12 cellular contexts compared by ENCODE assay signal in genomic region chr17:73646409-73647305, GRCh38. TPM values are rescaled to one million over a fixed set of nuclear protein-coding genes. Genes with fewer than 3 reads are reported as not detected.
DNase-seq lines count a peak whose midpoint lies in the region; ATAC-seq and TF ChIP-seq lines count a peak whose summit lies in the region.
"Had no signal": no experiment of that assay in that cellular context is flagged by ENCODE, and none has a peak within 500 bp of the region (broad histone marks: within the 10 kb centered on the region; RNA-seq: fewer than 3 reads in every experiment).

No MANE protein-coding gene starts in this region.

- H3K36me3 Mint-ChIP-seq in activated CD4-positive, alpha-beta T cell treated with anti-CD3 and anti-CD28 coated beads for 36 hours (ENCODE audit: low read depth), result no peaks in the 10 kb centered on the region
- H3K36me3 Mint-ChIP-seq in brain, result no peaks in the 10 kb centered on the region
- no peaks in the 10 kb centered on the region for H3K36me3 Mint-ChIP-seq in stimulated activated memory B cell treated with anti-CD40 and anti-IgM and Interleukin-4, amounts not matched to agents 10 μg/mL and 1 μg/mL and 100 μg/mL, for 72 hours
- H3K36me3 Mint-ChIP-seq: activated naive CD4-positive, alpha-beta T cell treated with anti-CD3 and anti-CD28 coated beads, Interleukin-2, amount 50 U/mL, for 72 hours had no signal

- H3K27me3 Mint-ChIP-seq in activated CD4-positive, alpha-beta T cell treated with anti-CD3 and anti-CD28 coated beads for 36 hours, result peaks cover 10% of the 10 kb centered on the region
- H3K27me3 Mint-ChIP-seq in brain, result peaks cover 14% of the 10 kb centered on the region
- H3K27me3 Mint-ChIP-seq in stimulated activated memory B cell treated with anti-CD40 and anti-IgM and Interleukin-4, amounts not matched to agents 10 μg/mL and 1 μg/mL and 100 μg/mL, for 72 hours, result no peaks in the 10 kb centered on the region

- H3K27ac Mint-ChIP-seq in activated CD4-positive, alpha-beta T cell treated with anti-CD3 and anti-CD28 coated beads for 36 hours, result no peak overlapping the region
- H3K27ac Mint-ChIP-seq in brain, result peak overlapping the region; percentile 60 to 96 (median 77)
- no peak overlapping the region for H3K27ac Mint-ChIP-seq in stimulated activated memory B cell treated with anti-CD40 and anti-IgM and Interleukin-4, amounts not matched to agents 10 μg/mL and 1 μg/mL and 100 μg/mL, for 72 hours
- H3K27ac Mint-ChIP-seq: activated naive CD4-positive, alpha-beta T cell treated with anti-CD3 and anti-CD28 coated beads, Interleukin-2, amount 50 U/mL, for 72 hours had no signal

- DNase-seq in activated CD4-positive, alpha-beta T cell treated with anti-CD3 and anti-CD28 coated beads for 36 hours, result peak; percentile 45
- DNase-seq in activated CD4-positive, alpha-beta T cell treated with anti-CD3 and anti-CD28 coated beads, Interleukin-2, amount 50 U/mL, for 4 hours, result no peak
- DNase-seq in NCI-H2171 (lab: John Stamatoyannopoulos, UW), result peak; percentile 15
- no peak for DNase-seq in breast epithelium (ENCODE audit: low spot score in 2 of 2)
- no peak for DNase-seq in COLO829 (ENCODE audit: low spot score)
- DNase-seq: GDM1 had no signal

- no peaks in the 10 kb centered on the region for H3K36me3 ChIP-seq in breast epithelium
- H3K36me3 ChIP-seq: right lobe of liver, suprapubic skin had no signal

- peaks cover 12% of the 10 kb centered on the region for H3K4me1 Mint-ChIP-seq in activated CD4-positive, alpha-beta T cell treated with anti-CD3 and anti-CD28 coated beads for 36 hours
- H3K4me1 Mint-ChIP-seq in brain, result peaks cover 65% of the 10 kb centered on the region
- peaks cover 28% of the 10 kb centered on the region for H3K4me1 Mint-ChIP-seq in stimulated activated memory B cell treated with anti-CD40 and anti-IgM and Interleukin-4, amounts not matched to agents 10 μg/mL and 1 μg/mL and 100 μg/mL, for 72 hours

- intact Hi-C loops in activated CD4-positive, alpha-beta T cell treated with anti-CD3 and anti-CD28 coated beads for 36 hours (cut with DNase I, micrococcal nuclease), result loop anchor here (5.0 to 10.0 kb wide), 4 partner anchors 61 to 531 kb away; no protein-coding TSS in a partner anchor
- intact Hi-C loops in breast epithelium (cut with DNase I; ENCODE audit: low total_unique reads), result no loop called here

- no peak overlapping the region for H3K27ac ChIP-seq in breast epithelium
- H3K27ac ChIP-seq: right lobe of liver, suprapubic skin had no signal

- H3K4me3 Mint-ChIP-seq in activated CD4-positive, alpha-beta T cell treated with anti-CD3 and anti-CD28 coated beads for 36 hours, result no peak overlapping the region
- H3K4me3 Mint-ChIP-seq in brain, result peak overlapping the region; percentile 68 to 89 (median 79)
- H3K4me3 Mint-ChIP-seq in stimulated activated memory B cell treated with anti-CD40 and anti-IgM and Interleukin-4, amounts not matched to agents 10 μg/mL and 1 μg/mL and 100 μg/mL, for 72 hours, result peak overlapping the region; percentile 41

- no peak for ATAC-seq in activated CD4-positive, alpha-beta T cell treated with anti-CD3 and anti-CD28 coated beads for 36 hours
- ATAC-seq in stimulated activated memory B cell treated with anti-CD40 and anti-IgM and Interleukin-4, amounts not matched to agents 10 μg/mL and 1 μg/mL and 100 μg/mL, for 72 hours, result no peak
- ATAC-seq in GM18520 (IDR thresholded peaks at IDR 0.05; ENCODE audit: unreplicated experiment), result no peak
- ATAC-seq: activated naive CD4-positive, alpha-beta T cell treated with anti-CD3 and anti-CD28 coated beads, Interleukin-2, amount 50 U/mL, for 72 hours; right lobe of liver had no signal

- POLR2A ChIA-PET in activated CD4-positive, alpha-beta T cell treated with anti-CD3 and anti-CD28 coated beads for 36 hours (lab: Charles Lee), result interaction anchor here (0.7 kb wide), 1 partner anchor 566 kb away, joined by 3 read pairs; no protein-coding TSS in a partner anchor

- CTCF ChIA-PET in activated CD4-positive, alpha-beta T cell treated with anti-CD3 and anti-CD28 coated beads for 36 hours (lab: Charles Lee), result interaction anchor here (0.6 to 2.0 kb wide), 6 partner anchors 64 to 406 kb away, joined by 3 to 6 read pairs (median 4); no protein-coding TSS in a partner anchor

- TF ChIP-seq POLR2A in breast epithelium (IDR thresholded peaks at IDR 0.05), result no peak

- H3K9me3 Mint-ChIP-seq in activated CD4-positive, alpha-beta T cell treated with anti-CD3 and anti-CD28 coated beads for 36 hours (ENCODE audit: low read depth), result no peaks in the 10 kb centered on the region
- H3K9me3 Mint-ChIP-seq in brain, result peaks cover 0 to 9% (median 0%) of the 10 kb centered on the region in 5 experiments
- H3K9me3 Mint-ChIP-seq in stimulated activated memory B cell treated with anti-CD40 and anti-IgM and Interleukin-4, amounts not matched to agents 10 μg/mL and 1 μg/mL and 100 μg/mL, for 72 hours, result no peaks in the 10 kb centered on the region
- H3K9me3 Mint-ChIP-seq: activated naive CD4-positive, alpha-beta T cell treated with anti-CD3 and anti-CD28 coated beads, Interleukin-2, amount 50 U/mL, for 72 hours had no signal

- H3K9me3 ChIP-seq in breast epithelium, result no peaks in the 10 kb centered on the region
- H3K9me3 ChIP-seq: right lobe of liver, suprapubic skin had no signal

- no peak overlapping the region for H3K4me3 ChIP-seq in breast epithelium
- H3K4me3 ChIP-seq: right lobe of liver, suprapubic skin had no signal

- peaks cover 5 to 12% of the 10 kb centered on the region in 2 donors for H3K4me1 ChIP-seq in breast epithelium

- H3K27me3 ChIP-seq in breast epithelium, result peaks cover 0 to 39% of the 10 kb centered on the region in 2 donors

- peak; percentile 48 to 61 for TF ChIP-seq CTCF in brain (conservative IDR thresholded peaks at IDR 0.05)
- TF ChIP-seq CTCF in breast epithelium (IDR thresholded peaks at IDR 0.05), result peak in 1 of 3 donors; percentile 12

RNA-seq across cellular contexts. Expression of gene SDK2, which starts 2.4 kb away (rescaled TPM):
- total RNA-seq in activated CD4-positive, alpha-beta T cell treated with anti-CD3 and anti-CD28 coated beads for 36 hours, result under 1 TPM; 0.23 to 0.27 TPM
- 11.0 TPM for polyA plus RNA-seq in brain (ENCODE audit: insufficient read depth, low read depth, low replicate concordance)
- total RNA-seq in breast epithelium, result 1 to 10 TPM in 2 of 3 donors, under 1 TPM in 1; 0.16 to 2.9 (median 2.6) TPM

Comparison
In these comparisons a context has a peak if more than half of its experiments do, and no peak if none do; other contexts are left out.
1. DNase-seq: peak in activated CD4-positive, alpha-beta T cell treated with anti-CD3 and anti-CD28 coated beads for 36 hours (single experiment) and NCI-H2171 (single experiment); none in activated CD4-positive, alpha-beta T cell treated with anti-CD3 and anti-CD28 coated beads, Interleukin-2, amount 50 U/mL, for 4 hours (0 of 2), breast epithelium (0 of 2) and COLO829 (single experiment).
2. H3K27ac Mint-ChIP-seq: peak in brain (5 of 5); none in activated CD4-positive, alpha-beta T cell treated with anti-CD3 and anti-CD28 coated beads for 36 hours (single experiment) and stimulated activated memory B cell treated with anti-CD40 and anti-IgM and Interleukin-4, amounts not matched to agents 10 μg/mL and 1 μg/mL and 100 μg/mL, for 72 hours (single experiment).